In genomic region chr3:10017636-10018292, GRCh38 we compare ENCODE assay signal across 12 cellular contexts. TPM values are rescaled to one million over a fixed set of nuclear protein-coding genes. Genes with fewer than 3 reads are reported as not detected.
DNase-seq lines count a peak whose midpoint lies in the region; FAIRE-seq and TF ChIP-seq lines count a peak whose summit lies in the region.
"Had no signal": no experiment of that assay in that cellular context is flagged by ENCODE, and none has a peak within 500 bp of the region (broad histone marks: within the 10 kb centered on the region; RNA-seq: fewer than 3 reads in every experiment).

No MANE protein-coding gene starts in this region.

- no peak overlapping the region for H3K4me3 Mint-ChIP-seq in activated CD4-positive, alpha-beta T cell treated with anti-CD3 and anti-CD28 coated beads, Interleukin-2, amount 10 ng/mL, durations not matched to agents 24 days and 14 days

- H3K4me1 Mint-ChIP-seq in activated CD4-positive, alpha-beta T cell treated with anti-CD3 and anti-CD28 coated beads, Interleukin-2, amount 10 ng/mL, durations not matched to agents 24 days and 14 days: peaks cover 15% of the 10 kb centered on the region

- DNase-seq in activated CD4-positive, alpha-beta T cell treated with anti-CD3 and anti-CD28 coated beads, Interleukin-2, amount 10 ng/mL, durations not matched to agents 24 days and 14 days: peak; percentile 71
- DNase-seq in activated CD4-positive, alpha-beta T cell treated with anti-CD3 and anti-CD28 coated beads, Interleukin-2, amount 50 U/mL, for 4 hours: no peak
- DNase-seq in RKO (ENCODE audit: low spot score) (peak; percentile 49), bronchial epithelial cell (ENCODE audit: low read depth) (peak; percentile 29), NOMO-1 treated with DMSO at 0.1 percent for 48 hours (lab: John Stamatoyannopoulos, UW; ENCODE audit: unreplicated experiment) (no peak), islet precursor cell (no peak), frontal cortex (ENCODE audit: low spot score in 2 of 2) (no peak)
- peak; percentile 38 for DNase-seq in stimulated activated CD8-positive, alpha-beta memory T cell treated with anti-CD3 and anti-CD28 coated beads, Interleukin-4, amount 100 ng/mL, for 24 hours (ENCODE audit: low read depth)
- DNase-seq: mesendoderm, small intestine had no signal

- no peaks in the 10 kb centered on the region for H3K9me3 Mint-ChIP-seq in activated CD4-positive, alpha-beta T cell treated with anti-CD3 and anti-CD28 coated beads, Interleukin-2, amount 10 ng/mL, durations not matched to agents 24 days and 14 days
- H3K9me3 Mint-ChIP-seq: IgD-negative memory B cell had no signal

- H3K27me3 Mint-ChIP-seq in activated CD4-positive, alpha-beta T cell treated with anti-CD3 and anti-CD28 coated beads, Interleukin-2, amount 10 ng/mL, durations not matched to agents 24 days and 14 days: no peaks in the 10 kb centered on the region
- H3K27me3 Mint-ChIP-seq: IgD-negative memory B cell had no signal

- peak overlapping the region; percentile 29 for H3K27ac Mint-ChIP-seq in activated CD4-positive, alpha-beta T cell treated with anti-CD3 and anti-CD28 coated beads, Interleukin-2, amount 10 ng/mL, durations not matched to agents 24 days and 14 days
- H3K27ac Mint-ChIP-seq: IgD-negative memory B cell had no signal

- TF ChIP-seq CTCF in bronchial epithelial cell (IDR thresholded peaks at IDR 0.05; ENCODE audit: insufficient read depth, low read length, severe bottlenecking): no peak

- H3K4me3 ChIP-seq in bronchial epithelial cell (ENCODE audit: low read depth, low read length): no peak overlapping the region

- H3K27me3 ChIP-seq in bronchial epithelial cell (ENCODE audit: control insufficient read depth, insufficient read depth, low read length): no peaks in the 10 kb centered on the region

- FAIRE-seq in bronchial epithelial cell (lab: Jason Lieb, UNC) (no peak), frontal cortex (lab: Jason Lieb, UNC) (no peak)
- FAIRE-seq: endothelial cell of umbilical vein, small intestine had no signal

- peaks cover 8% of the 10 kb centered on the region for H3K36me3 ChIP-seq in bronchial epithelial cell (ENCODE audit: control insufficient read depth, insufficient read depth, low read length)

- H3K36me3 Mint-ChIP-seq in activated CD4-positive, alpha-beta T cell treated with anti-CD3 and anti-CD28 coated beads, Interleukin-2, amount 10 ng/mL, durations not matched to agents 24 days and 14 days (ENCODE audit: low read depth): peaks cover 25% of the 10 kb centered on the region

- intact Hi-C loops in activated CD4-positive, alpha-beta T cell treated with anti-CD3 and anti-CD28 coated beads, Interleukin-2, amount 10 ng/mL, durations not matched to agents 24 days and 14 days (cut with micrococcal nuclease): no loop called here

RNA-seq across cellular contexts. Expression of gene FANCD2, which starts 8.5 kb away (rescaled TPM):
- 71.4 and 73.8 TPM in 2 replicates for total RNA-seq in activated CD4-positive, alpha-beta T cell treated with anti-CD3 and anti-CD28 coated beads, Interleukin-2, amount 10 ng/mL, durations not matched to agents 24 days and 14 days
- total RNA-seq in bronchial epithelial cell (2.1 and 2.6 TPM in 2 replicates), frontal cortex (6.1 TPM)

RNA-seq across cellular contexts. Expression of gene EMC3, which starts 31.1 kb away (rescaled TPM):
- 41.4 and 42.1 TPM in 2 replicates for total RNA-seq in activated CD4-positive, alpha-beta T cell treated with anti-CD3 and anti-CD28 coated beads, Interleukin-2, amount 10 ng/mL, durations not matched to agents 24 days and 14 days
- total RNA-seq in bronchial epithelial cell: 48.1 and 49.5 TPM in 2 replicates
- total RNA-seq in frontal cortex: 33.0 TPM

Comparison
In these comparisons a context has a peak if more than half of its experiments do, and no peak if none do; other contexts are left out.
1. DNase-seq: peak in activated CD4-positive, alpha-beta T cell treated with anti-CD3 and anti-CD28 coated beads, Interleukin-2, amount 10 ng/mL, durations not matched to agents 24 days and 14 days (single experiment), RKO (single experiment), bronchial epithelial cell (single experiment) and stimulated activated CD8-positive, alpha-beta memory T cell treated with anti-CD3 and anti-CD28 coated beads, Interleukin-4, amount 100 ng/mL, for 24 hours (single experiment); none in activated CD4-positive, alpha-beta T cell treated with anti-CD3 and anti-CD28 coated beads, Interleukin-2, amount 50 U/mL, for 4 hours (0 of 2), NOMO-1 treated with DMSO at 0.1 percent for 48 hours (single experiment), islet precursor cell (single experiment) and frontal cortex (0 of 2).
2. RNA of gene FANCD2, which starts 8.5 kb away (total RNA-seq): 71.4 to 73.8 TPM in activated CD4-positive, alpha-beta T cell treated with anti-CD3 and anti-CD28 coated beads, Interleukin-2, amount 10 ng/mL, durations not matched to agents 24 days and 14 days; 6.1 TPM in frontal cortex (single experiment) and 2.1 to 2.6 TPM in bronchial epithelial cell; every median in the first group is over 10 times any median in the second.